36 cellular contexts compared by ENCODE assay signal in the genomic region with DNA sequence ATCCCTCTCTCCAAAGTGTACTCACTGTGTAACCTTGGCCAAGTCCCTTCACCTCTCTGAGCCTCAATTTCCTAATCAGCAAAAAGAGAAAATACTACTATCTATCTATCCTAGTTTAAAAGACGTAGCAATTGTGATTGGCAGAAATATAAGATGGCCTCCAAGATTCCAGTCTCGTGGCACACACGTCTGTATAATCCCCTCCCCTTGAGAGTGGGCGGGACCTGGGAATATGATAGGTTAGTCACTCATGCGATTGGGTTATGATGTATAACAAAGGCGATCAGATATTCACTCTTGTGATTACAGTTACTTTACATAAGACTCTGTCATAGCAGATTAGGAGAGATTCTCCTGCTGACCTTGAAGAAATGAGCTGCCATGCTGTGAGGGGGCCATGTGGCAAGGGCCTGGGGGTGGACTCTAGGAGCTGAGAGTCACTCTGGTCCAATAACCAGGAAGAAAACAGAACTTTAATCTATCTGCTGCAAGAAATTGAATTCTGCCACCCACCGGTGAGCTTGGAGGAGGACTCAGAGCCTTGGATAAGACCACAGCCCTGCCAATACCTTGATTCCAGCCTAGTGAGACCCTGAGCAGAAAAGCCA.
"Had no signal": no experiment of that assay in that cellular context is flagged by ENCODE, and none has a peak within 500 bp of the region (broad histone marks: within the 10 kb centered on the region; RNA-seq: fewer than 3 reads in every experiment).

No MANE protein-coding gene starts in this region.

- H3K4me1 Mint-ChIP-seq: activated B cell treated with CpG ODN at 0.5 μM for 24 hours; activated CD4-positive, alpha-beta T cell treated with anti-CD3 and anti-CD28 coated beads, Interleukin-2, amount 10 ng/mL, durations not matched to agents 24 days and 14 days; activated naive CD8-positive, alpha-beta T cell treated with anti-CD3 and anti-CD28 coated beads for 36 hours; activated T-helper 17 cell treated with anti-CD3 and anti-CD28 coated beads, Interleukin-2, amount 50 U/mL, for 72 hours had no signal

- H3K36me3 Mint-ChIP-seq: activated CD4-positive, alpha-beta memory T cell treated with anti-CD3 and anti-CD28 coated beads for 36 hours; activated naive CD4-positive, alpha-beta T cell treated with anti-CD3 and anti-CD28 coated beads, Interleukin-2, amount 50 U/mL, for 72 hours; activated naive CD8-positive, alpha-beta T cell treated with anti-CD3 and anti-CD28 coated beads for 36 hours had no signal

- H3K27me3 ChIP-seq: adrenal gland, body of pancreas, breast epithelium had no signal

- H3K4me3 Mint-ChIP-seq: activated B cell treated with CpG ODN at 0.5 μM for 24 hours; activated CD4-positive, alpha-beta memory T cell treated with anti-CD3 and anti-CD28 coated beads for 36 hours; activated CD4-positive, alpha-beta T cell treated with anti-CD3 and anti-CD28 coated beads, Interleukin-2, amount 10 ng/mL, durations not matched to agents 24 days and 14 days; activated CD8-positive, alpha-beta T cell treated with anti-CD3 and anti-CD28 coated beads for 36 hours; activated naive CD4-positive, alpha-beta T cell treated with anti-CD3 and anti-CD28 coated beads for 36 hours; activated naive CD8-positive, alpha-beta T cell treated with anti-CD3 and anti-CD28 coated beads for 36 hours; activated T-cell treated with anti-CD3 and anti-CD28 coated beads, Interleukin-2, amount 50 U/mL, for 4 hours; activated T-cell treated with anti-CD3 and anti-CD28 coated beads, Interleukin-2, amount 50 U/mL, for 72 hours; activated T-helper 1 cell treated with anti-CD3 and anti-CD28 coated beads, Interleukin-12 subunit alpha, Interleukin-12 subunit beta, Interleukin-2, Interleukin-4 antibody, amounts not matched to agents 30 ng/mL and 10 ng/mL and 1 ng/mL, durations not matched to agents 14 hours and 24 hours and 36 hours; activated T-helper 17 cell treated with anti-CD3 and anti-CD28 coated beads, Interleukin-2, amount 50 U/mL, for 72 hours; T-helper 1 cell treated with Interleukin-12 subunit alpha and Interleukin-12 subunit beta and Interleukin-4 antibody, amounts not matched to agents 30 μg/mL and 1 μg/mL, for 36 hours; T-helper 2 cell treated with Interferon-gamma antibody and Interleukin-4, amounts not matched to agents 5 μg/mL and 100 μg/mL, for 36 hours had no signal

- ATAC-seq: activated CD8-positive, alpha-beta T cell treated with anti-CD3 and anti-CD28 coated beads for 36 hours; activated naive CD4-positive, alpha-beta T cell treated with anti-CD3 and anti-CD28 coated beads, Interleukin-2, amount 50 U/mL, for 72 hours; activated T-cell treated with anti-CD3 and anti-CD28 coated beads, Interleukin-2, amount 50 U/mL, for 4 hours; activated T-cell treated with anti-CD3 and anti-CD28 coated beads, Interleukin-2, amount 50 U/mL, for 72 hours; activated T-helper 17 cell treated with anti-CD3 and anti-CD28 coated beads, Interleukin-2, amount 50 U/mL, for 72 hours; body of pancreas had no signal

- H3K4me3 ChIP-seq: adrenal gland, body of pancreas, breast epithelium had no signal

- H3K36me3 ChIP-seq: adrenal gland, brain microvascular endothelial cell, breast epithelium had no signal

- H3K9me3 ChIP-seq: adrenal gland, body of pancreas, breast epithelium had no signal

- H3K27ac ChIP-seq: adrenal gland, body of pancreas, brain microvascular endothelial cell, breast epithelium, VCaP had no signal

- H3K27ac Mint-ChIP-seq: activated B cell treated with CpG ODN at 0.5 μM for 24 hours; activated CD4-positive, alpha-beta memory T cell treated with anti-CD3 and anti-CD28 coated beads for 36 hours; activated CD4-positive, alpha-beta T cell treated with anti-CD3 and anti-CD28 coated beads, Interleukin-2, amount 10 ng/mL, durations not matched to agents 24 days and 14 days; activated CD8-positive, alpha-beta T cell treated with anti-CD3 and anti-CD28 coated beads for 36 hours; activated naive CD4-positive, alpha-beta T cell treated with anti-CD3 and anti-CD28 coated beads for 36 hours; activated naive CD4-positive, alpha-beta T cell treated with anti-CD3 and anti-CD28 coated beads, Interleukin-2, amount 50 U/mL, for 72 hours; activated naive CD8-positive, alpha-beta T cell treated with anti-CD3 and anti-CD28 coated beads for 36 hours; activated T-cell treated with anti-CD3 and anti-CD28 coated beads, Interleukin-2, amount 50 U/mL, for 72 hours; activated T-helper 1 cell treated with anti-CD3 and anti-CD28 coated beads, Interleukin-12 subunit alpha, Interleukin-12 subunit beta, Interleukin-2, Interleukin-4 antibody, amounts not matched to agents 30 ng/mL and 10 ng/mL and 1 ng/mL, durations not matched to agents 14 hours and 24 hours and 36 hours; activated T-helper 17 cell treated with anti-CD3 and anti-CD28 coated beads, Interleukin-2, amount 50 U/mL, for 72 hours; T-helper 1 cell treated with Interleukin-12 subunit alpha and Interleukin-12 subunit beta and Interleukin-4 antibody, amounts not matched to agents 30 μg/mL and 1 μg/mL, for 36 hours had no signal

- H3K9me3 Mint-ChIP-seq: activated B cell treated with CpG ODN at 0.5 μM for 24 hours; activated CD4-positive, alpha-beta memory T cell treated with anti-CD3 and anti-CD28 coated beads for 36 hours; activated CD4-positive, alpha-beta T cell treated with anti-CD3 and anti-CD28 coated beads, Interleukin-2, amount 10 ng/mL, durations not matched to agents 24 days and 14 days; activated CD8-positive, alpha-beta T cell treated with anti-CD3 and anti-CD28 coated beads for 36 hours; activated naive CD4-positive, alpha-beta T cell treated with anti-CD3 and anti-CD28 coated beads for 36 hours; activated naive CD4-positive, alpha-beta T cell treated with anti-CD3 and anti-CD28 coated beads, Interleukin-2, amount 50 U/mL, for 72 hours; activated naive CD8-positive, alpha-beta T cell treated with anti-CD3 and anti-CD28 coated beads for 36 hours; activated T-cell treated with anti-CD3 and anti-CD28 coated beads, Interleukin-2, amount 50 U/mL, for 4 hours; activated T-cell treated with anti-CD3 and anti-CD28 coated beads, Interleukin-2, amount 50 U/mL, for 72 hours; activated T-helper 1 cell treated with anti-CD3 and anti-CD28 coated beads, Interleukin-12 subunit alpha, Interleukin-12 subunit beta, Interleukin-2, Interleukin-4 antibody, amounts not matched to agents 30 ng/mL and 10 ng/mL and 1 ng/mL, durations not matched to agents 14 hours and 24 hours and 36 hours; activated T-helper 17 cell treated with anti-CD3 and anti-CD28 coated beads, Interleukin-2, amount 50 U/mL, for 72 hours; T-helper 1 cell treated with Interleukin-12 subunit alpha and Interleukin-12 subunit beta and Interleukin-4 antibody, amounts not matched to agents 30 μg/mL and 1 μg/mL, for 36 hours; T-helper 2 cell treated with Interferon-gamma antibody and Interleukin-4, amounts not matched to agents 5 μg/mL and 100 μg/mL, for 36 hours had no signal

- FAIRE-seq: astrocyte, TTC549 had no signal

- DNase-seq: activated B cell treated with CpG ODN at 0.5 μM for 24 hours; activated CD4-positive, alpha-beta memory T cell treated with anti-CD3 and anti-CD28 coated beads for 36 hours; activated CD4-positive, alpha-beta T cell treated with anti-CD3 and anti-CD28 coated beads for 4 hours; activated CD4-positive, alpha-beta T cell treated with anti-CD3 and anti-CD28 coated beads, Interleukin-2, amount 10 ng/mL, durations not matched to agents 24 days and 14 days; activated CD4-positive, alpha-beta T cell treated with anti-CD3 and anti-CD28 coated beads, Interleukin-2, amount 50 U/mL, for 1 hour; activated CD4-positive, alpha-beta T cell treated with anti-CD3 and anti-CD28 coated beads, Interleukin-2, amount 50 U/mL, for 4 hours; activated CD4-positive, CD25-positive, alpha-beta regulatory T cell treated with anti-CD3 and anti-CD28 coated beads, Interleukin-2, amount 50 U/mL, for 72 hours; activated CD8-positive, alpha-beta memory T cell treated with anti-CD3 and anti-CD28 coated beads, Interleukin-2, amount 50 U/mL, for 4 hours; activated CD8-positive, alpha-beta T cell treated with anti-CD3 and anti-CD28 coated beads for 36 hours; activated effector memory CD4-positive, alpha-beta T cell treated with anti-CD3 and anti-CD28 coated beads, Interleukin-2, amount 50 U/mL, for 16 hours; activated gamma-delta T cell treated with Interleukin-2 at 50 U/mL for 16 hours; activated naive CD4-positive, alpha-beta T cell; activated naive CD4-positive, alpha-beta T cell treated with anti-CD3 and anti-CD28 coated beads for 36 hours; activated naive CD4-positive, alpha-beta T cell treated with anti-CD3 and anti-CD28 coated beads, Interleukin-2, amount 50 U/mL, for 16 hours; activated naive CD8-positive, alpha-beta T cell treated with anti-CD3 and anti-CD28 coated beads for 36 hours; activated T-cell treated with anti-CD3 and anti-CD28 coated beads for 4 hours; activated T-cell treated with anti-CD3 and anti-CD28 coated beads, Interleukin-2, amount 50 U/mL, for 1 hour; activated T-cell treated with anti-CD3 and anti-CD28 coated beads, Interleukin-2, amount 50 U/mL, for 4 hours; activated T-cell treated with anti-CD3 and anti-CD28 coated beads, Interleukin-2, amount 50 U/mL, for 72 hours; adrenal gland; amniotic stem cell; aorta; body of pancreas; brain microvascular endothelial cell; central memory CD4-positive, alpha-beta T cell; T-helper 2 cell; T-helper 9 cell had no signal
